In the genomic region with DNA sequence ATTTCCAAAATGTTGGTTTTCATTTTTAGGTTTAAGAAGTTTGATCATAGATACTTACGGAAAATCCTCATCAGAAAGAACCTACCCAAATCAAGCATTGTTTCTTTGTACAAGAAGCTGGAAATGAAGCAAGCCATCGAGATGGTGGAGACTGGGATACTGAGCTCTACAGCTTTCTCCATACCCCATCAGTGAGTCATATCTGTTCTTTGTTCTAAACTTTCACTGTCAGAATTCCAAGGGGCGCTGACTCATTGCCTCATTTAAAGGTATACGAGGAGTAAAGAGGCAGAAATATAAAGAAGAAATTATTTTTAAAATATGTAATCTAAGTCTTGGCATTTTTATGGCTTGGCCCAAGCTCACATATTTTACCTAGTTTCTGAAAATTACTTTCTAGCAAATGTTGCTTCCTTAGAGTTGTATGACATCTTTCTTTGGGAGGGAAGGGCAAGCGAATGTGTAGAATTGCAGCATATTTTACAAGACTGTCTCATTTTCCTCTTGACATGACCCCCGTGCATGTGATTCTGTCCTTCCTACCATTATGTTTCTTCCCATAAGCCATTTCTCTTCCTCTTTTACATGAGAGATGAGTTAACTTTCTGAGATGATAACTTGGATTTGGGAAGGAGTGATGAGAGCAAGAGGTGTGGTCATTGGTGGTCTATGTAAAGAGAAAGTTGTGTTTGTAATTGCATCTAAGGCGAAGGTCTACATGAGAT, we compare ENCODE assay signal across 1 cellular context.
A peak's percentile ranks its signal among the peaks of the same experiment; 100 is the strongest.
TF ChIP-seq lines count a peak whose summit lies in the region.

No MANE protein-coding gene starts in this region.

TF ChIP-seq in H1, 55 proteins besides CTCF, POLR2A, EP300 and RAD21:
- peak; percentile 70; the same call in 1 of the 2 replicates for TF ChIP-seq JUND (IDR thresholded peaks at IDR 0.05; ENCODE audit: low read length)
- TF ChIP-seq ASH2L (IDR thresholded peaks at IDR 0.05; ENCODE audit: low read length) = no peak
